Comparison of ENCODE assay signal across 1 cellular context in genomic region chr2:168901013-168901412, GRCh38.
TF ChIP-seq lines count a peak whose summit lies in the region.

TSS of gene G6PC2 (plus strand) at chr2:168901291. CDS start at chr2:168901332, 41 bp downstream.

TF ChIP-seq in H1, 55 proteins besides CTCF, POLR2A, EP300 and RAD21:
- no peak for TF ChIP-seq CHD2 (IDR thresholded peaks at IDR 0.05; ENCODE audit: low read length)
- TF ChIP-seq TCF12 (IDR thresholded peaks at IDR 0.05; ENCODE audit: low read depth, low read length), result no peak
